8 cellular contexts compared by ENCODE assay signal in genomic region chr12:121080909-121081308, GRCh38.
"Had no signal": no experiment of that assay in that cellular context is flagged by ENCODE, and none has a peak within 500 bp of the region (broad histone marks: within the 10 kb centered on the region; RNA-seq: fewer than 3 reads in every experiment).

No MANE protein-coding gene starts in this region.

- FAIRE-seq: G401.6, GM12878, GM12891, GM12892, GM18507, GM19239 had no signal

- DNase-seq: GDM1, GF-D8 had no signal

- H3K4me3 ChIP-seq: GM12878 had no signal

- ATAC-seq: GM12878 had no signal
